In genomic region chr1:25568090-25568833, GRCh38 we compare ENCODE assay signal across 9 cellular contexts. TPM values are rescaled to one million over a fixed set of nuclear protein-coding genes. Genes with fewer than 3 reads are reported as not detected.
DNase-seq lines count a peak whose midpoint lies in the region; ATAC-seq and TF ChIP-seq lines count a peak whose summit lies in the region.
"Had no signal": no experiment of that assay in that cellular context is flagged by ENCODE, and none has a peak within 500 bp of the region (broad histone marks: within the 10 kb centered on the region; RNA-seq: fewer than 3 reads in every experiment).

No MANE protein-coding gene starts in this region.

- peaks cover 28 to 93% (median 60%) of the 10 kb centered on the region in 4 donors for H3K4me1 Mint-ChIP-seq in CD4-positive, alpha-beta memory T cell

- H3K9me3 Mint-ChIP-seq in CD4-positive, alpha-beta memory T cell: no peaks in the 10 kb centered on the region
- H3K9me3 Mint-ChIP-seq: dendritic cell treated with granulocyte-macrophage colony-stimulating factor and Interleukin-4, amounts not matched to agents 40 ng/mL and 50 ng/mL, for 4 days had no signal

- H3K36me3 ChIP-seq in CD4-positive, alpha-beta memory T cell (ENCODE audit: insufficient read depth, low read length): peaks cover 31% of the 10 kb centered on the region
- H3K36me3 ChIP-seq in colonic mucosa: no peaks in the 10 kb centered on the region
- peaks cover 11% of the 10 kb centered on the region for H3K36me3 ChIP-seq in muscle layer of colon (ENCODE audit: insufficient read depth, low read length)

- no peaks in the 10 kb centered on the region for H3K27me3 Mint-ChIP-seq in CD4-positive, alpha-beta memory T cell

- TF ChIP-seq CTCF in colonic mucosa (IDR thresholded peaks at IDR 0.05): no peak

- CTCF ChIA-PET in CD4-positive, alpha-beta memory T cell (lab: Charles Lee; ENCODE audit: partially characterized antibody): interaction anchor here (1.1 kb wide), 1 partner anchor 10 kb away, joined by 3 read pairs; no protein-coding TSS in a partner anchor

- peaks cover 39 to 48% of the 10 kb centered on the region in 2 donors for H3K36me3 Mint-ChIP-seq in CD4-positive, alpha-beta memory T cell

- no peak overlapping the region for H3K4me3 ChIP-seq in CD4-positive, alpha-beta memory T cell (ENCODE audit: low read length in 2 of 2)
- H3K4me3 ChIP-seq in colonic mucosa (no peak overlapping the region), muscle layer of colon (ENCODE audit: low read depth in 1 of 2, low read length in 2 of 2) (no peak overlapping the region)

- no peak for DNase-seq in CD4-positive, alpha-beta memory T cell
- peak; percentile 44 for DNase-seq in NCI-H1436 treated with DMSO at 0.1 percent for 48 hours (lab: John Stamatoyannopoulos, UW)
- no peak for DNase-seq in colonic mucosa
- DNase-seq in NCI-H2029 (lab: John Stamatoyannopoulos, UW): no peak
- DNase-seq in DMS53 (lab: John Stamatoyannopoulos, UW): no peak

- POLR2A ChIA-PET in CD4-positive, alpha-beta memory T cell (lab: Charles Lee; ENCODE audit: partially characterized antibody): interaction anchor here (22.9 kb wide), 1 partner anchor 14 kb away, joined by 615 read pairs; the partner anchor contains the start of gene LDLRAP1

- peak overlapping the region; percentile 5 to 90 (median 84) for H3K27ac Mint-ChIP-seq in CD4-positive, alpha-beta memory T cell
- H3K27ac Mint-ChIP-seq: dendritic cell treated with granulocyte-macrophage colony-stimulating factor and Interleukin-4, amounts not matched to agents 40 ng/mL and 50 ng/mL, for 4 days had no signal

- intact Hi-C loops in CD4-positive, alpha-beta memory T cell (cut with micrococcal nuclease): no loop called here
- intact Hi-C loops in colonic mucosa (cut with DNase I): no loop called here

- no peaks in the 10 kb centered on the region for H3K9me3 ChIP-seq in CD4-positive, alpha-beta memory T cell (ENCODE audit: control insufficient read depth in 1 of 2, low read length in 2 of 2)
- H3K9me3 ChIP-seq in colonic mucosa (no peaks in the 10 kb centered on the region), muscle layer of colon (ENCODE audit: low read length) (no peaks in the 10 kb centered on the region)

- H3K9ac ChIP-seq in colonic mucosa (ENCODE audit: low read depth in 2 of 2, low read length in 2 of 2) (no peak overlapping the region), muscle layer of colon (ENCODE audit: low read length) (no peak overlapping the region)

- peaks cover 74% of the 10 kb centered on the region for H3K4me1 ChIP-seq in CD4-positive, alpha-beta memory T cell (ENCODE audit: insufficient read depth, low read length)
- H3K4me1 ChIP-seq in colonic mucosa (no peaks in the 10 kb centered on the region), muscle layer of colon (ENCODE audit: insufficient read depth, low read length) (peaks cover 38% of the 10 kb centered on the region)

- H3K4me3 Mint-ChIP-seq in CD4-positive, alpha-beta memory T cell: peak overlapping the region in 4 of 8 donors; percentile 40 to 75 (median 46)
- H3K4me3 Mint-ChIP-seq: dendritic cell treated with granulocyte-macrophage colony-stimulating factor and Interleukin-4, amounts not matched to agents 40 ng/mL and 50 ng/mL, for 4 days had no signal

- no peak overlapping the region for H3K27ac ChIP-seq in CD4-positive, alpha-beta memory T cell (ENCODE audit: low read depth, low read length)
- H3K27ac ChIP-seq in colonic mucosa: peak overlapping the region; percentile 17
- peak overlapping the region; percentile 88 for H3K27ac ChIP-seq in muscle layer of colon (ENCODE audit: low read depth, low read length)

- ATAC-seq in GM21447 (IDR thresholded peaks at IDR 0.05; ENCODE audit: unreplicated experiment) (no peak), HG03108 (IDR thresholded peaks at IDR 0.05; ENCODE audit: unreplicated experiment) (no peak)

- H3K27me3 ChIP-seq in CD4-positive, alpha-beta memory T cell (ENCODE audit: insufficient read depth, low read length): no peaks in the 10 kb centered on the region
- H3K27me3 ChIP-seq in colonic mucosa: no peaks in the 10 kb centered on the region
- H3K27me3 ChIP-seq in muscle layer of colon (ENCODE audit: control insufficient read depth in 1 of 2, insufficient read depth in 2 of 2, low read length in 2 of 2): peaks cover 0 to 7% of the 10 kb centered on the region in 2 donors

RNA-seq across cellular contexts. Expression of gene LDLRAP1, which starts 24.9 kb away (rescaled TPM):
- 100 to 1,000 TPM; 201 to 210 TPM for total RNA-seq in CD4-positive, alpha-beta memory T cell
- polyA plus RNA-seq in CD4-positive, alpha-beta memory T cell: 100 to 1,000 TPM; 233 to 306 TPM
- total RNA-seq in colonic mucosa: 10 to 100 TPM; 35.7 to 40.1 TPM

RNA-seq across cellular contexts. Expression of gene MAN1C1, which starts 48.3 kb away (rescaled TPM):
- 10 to 100 TPM; 42.6 to 45.1 TPM for total RNA-seq in CD4-positive, alpha-beta memory T cell
- 10 to 100 TPM in 1 of 2 donors, 1 to 10 TPM in 1; 3.6 to 10.4 TPM for polyA plus RNA-seq in CD4-positive, alpha-beta memory T cell
- 1 to 10 TPM; 2.7 to 4.3 TPM for total RNA-seq in colonic mucosa

Comparison
In these comparisons a context has a peak if more than half of its experiments do, and no peak if none do; other contexts are left out.
1. RNA of gene LDLRAP1, which starts 24.9 kb away (total RNA-seq): 201 to 210 TPM in CD4-positive, alpha-beta memory T cell; 35.7 to 40.1 TPM in colonic mucosa; every median in the first group is over 4 times any median in the second.
2. RNA of gene MAN1C1, which starts 48.3 kb away (total RNA-seq): 42.6 to 45.1 TPM in CD4-positive, alpha-beta memory T cell; 2.7 to 4.3 TPM in colonic mucosa; every median in the first group is over 4 times any median in the second.